In the genomic region with DNA sequence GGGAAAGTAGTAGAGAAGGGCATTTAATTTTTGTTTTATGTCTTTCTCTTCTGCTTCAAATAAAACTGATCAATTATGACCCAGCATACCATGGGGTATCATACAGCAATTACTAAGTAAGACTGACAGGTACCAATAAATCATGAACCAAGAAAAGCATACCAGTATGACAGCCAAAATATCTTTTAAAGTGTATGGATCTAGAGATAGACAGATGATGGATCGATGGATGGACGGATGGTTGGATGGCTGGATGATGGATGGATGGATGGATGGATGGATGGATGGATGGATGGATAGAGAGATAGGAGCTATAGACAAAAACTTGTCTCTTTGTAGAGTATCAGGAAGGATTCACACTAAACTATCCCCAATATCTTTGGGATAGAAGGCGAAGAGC, we compare ENCODE assay signal across 12 cellular contexts. TPM values are rescaled to one million over a fixed set of nuclear protein-coding genes. Genes with fewer than 3 reads are reported as not detected.
DNase-seq lines count a peak whose midpoint lies in the region; ATAC-seq and TF ChIP-seq lines count a peak whose summit lies in the region.
"Had no signal": no experiment of that assay in that cellular context is flagged by ENCODE, and none has a peak within 500 bp of the region (broad histone marks: within the 10 kb centered on the region; RNA-seq: fewer than 3 reads in every experiment).

No MANE protein-coding gene starts in this region.

- no peak for TF ChIP-seq CTCF in hepatocyte (IDR thresholded peaks at IDR 0.05; ENCODE audit: poor library complexity)
- TF ChIP-seq CTCF in WERI-Rb-1 (IDR thresholded peaks at IDR 0.05; ENCODE audit: low read depth, low read length): no peak

- H3K9me2 ChIP-seq in hepatocyte (replicated peaks; ENCODE audit: insufficient read depth): no peaks in the 10 kb centered on the region

- CTCF ChIA-PET in T-cell (lab: Charles Lee): interaction anchor here (0.6 to 3.8 kb wide), 3 partner anchors 36 to 918 kb away, joined by 3 to 18 read pairs (median 3); no protein-coding TSS in a partner anchor

- H3K4me3 Mint-ChIP-seq in activated T-cell treated with anti-CD3 and anti-CD28 coated beads, Interleukin-2, amount 50 U/mL, for 24 hours: peak overlapping the region; percentile 92
- H3K4me3 Mint-ChIP-seq in T-cell: peak overlapping the region; percentile 95 to 100 (median 99)
- peak overlapping the region; percentile 47 to 53 for H3K4me3 Mint-ChIP-seq in stimulated activated naive B cell treated with anti-CD40 and anti-IgM and Interleukin-4, amounts not matched to agents 10 μg/mL and 1 μg/mL and 100 μg/mL, for 72 hours

- H3K27ac ChIP-seq in hepatocyte (no peak overlapping the region), WERI-Rb-1 (no peak overlapping the region)

- no peaks in the 10 kb centered on the region for H4K20me1 ChIP-seq in hepatocyte (ENCODE audit: insufficient read depth, poor library complexity, severe bottlenecking)

- peaks cover 84% of the 10 kb centered on the region for H3K4me1 Mint-ChIP-seq in activated T-cell treated with anti-CD3 and anti-CD28 coated beads, Interleukin-2, amount 50 U/mL, for 24 hours (ENCODE audit: low read depth)
- peaks cover 83 to 90% (median 89%) of the 10 kb centered on the region in 3 donors for H3K4me1 Mint-ChIP-seq in T-cell
- peaks cover 19 to 20% of the 10 kb centered on the region in 2 donors for H3K4me1 Mint-ChIP-seq in stimulated activated naive B cell treated with anti-CD40 and anti-IgM and Interleukin-4, amounts not matched to agents 10 μg/mL and 1 μg/mL and 100 μg/mL, for 72 hours

- H3K4me3 ChIP-seq in hepatocyte: no peak overlapping the region
- no peak overlapping the region for H3K4me3 ChIP-seq in WERI-Rb-1 (ENCODE audit: low read depth, low read length)

- peaks cover 6% of the 10 kb centered on the region for H3K36me3 Mint-ChIP-seq in activated T-cell treated with anti-CD3 and anti-CD28 coated beads, Interleukin-2, amount 50 U/mL, for 24 hours (ENCODE audit: low read depth)
- H3K36me3 Mint-ChIP-seq in T-cell: peaks cover 18% of the 10 kb centered on the region
- H3K36me3 Mint-ChIP-seq in stimulated activated naive B cell treated with anti-CD40 and anti-IgM and Interleukin-4, amounts not matched to agents 10 μg/mL and 1 μg/mL and 100 μg/mL, for 72 hours: peaks cover 4 to 5% of the 10 kb centered on the region in 2 donors

- peaks cover 4% of the 10 kb centered on the region for H3K4me1 ChIP-seq in hepatocyte (ENCODE audit: insufficient read depth)
- H3K4me1 ChIP-seq: breast epithelium had no signal

- no peak for ATAC-seq in T-cell (replicated peaks in 1 of 4)
- no peak for ATAC-seq in stimulated activated naive B cell treated with anti-CD40 and anti-IgM and Interleukin-4, amounts not matched to agents 10 μg/mL and 1 μg/mL and 100 μg/mL, for 72 hours (replicated peaks)

- peak overlapping the region; percentile 75 for H3K4me2 ChIP-seq in hepatocyte

- no peaks in the 10 kb centered on the region for H3K27me3 Mint-ChIP-seq in activated T-cell treated with anti-CD3 and anti-CD28 coated beads, Interleukin-2, amount 50 U/mL, for 24 hours
- H3K27me3 Mint-ChIP-seq in T-cell: no peaks in the 10 kb centered on the region
- H3K27me3 Mint-ChIP-seq in stimulated activated naive B cell treated with anti-CD40 and anti-IgM and Interleukin-4, amounts not matched to agents 10 μg/mL and 1 μg/mL and 100 μg/mL, for 72 hours: no peaks in the 10 kb centered on the region

- H3K79me2 ChIP-seq in hepatocyte: peaks cover 3% of the 10 kb centered on the region

- H3K27ac Mint-ChIP-seq in activated T-cell treated with anti-CD3 and anti-CD28 coated beads, Interleukin-2, amount 50 U/mL, for 24 hours: peak overlapping the region; percentile 14
- peak overlapping the region; percentile 19 to 85 for H3K27ac Mint-ChIP-seq in T-cell
- peak overlapping the region; percentile 57 for H3K27ac Mint-ChIP-seq in stimulated activated naive B cell treated with anti-CD40 and anti-IgM and Interleukin-4, amounts not matched to agents 10 μg/mL and 1 μg/mL and 100 μg/mL, for 72 hours

- no peak for DNase-seq in activated T-cell treated with anti-CD3 and anti-CD28 coated beads, Interleukin-2, amount 50 U/mL, for 24 hours
- DNase-seq in activated T-cell treated with anti-CD3 and anti-CD28 coated beads for 4 hours: no peak
- DNase-seq in T-cell: no peak
- no peak for DNase-seq in hepatocyte (ENCODE audit: low spot score)
- DNase-seq in stimulated activated naive B cell treated with anti-CD40 and anti-IgM and Interleukin-4, amounts not matched to agents 10 μg/mL and 1 μg/mL and 100 μg/mL, for 72 hours: no peak
- DNase-seq in WERI-Rb-1: no peak
- no peak for DNase-seq in NCI-H82 treated with DMSO at 0.1 percent for 48 hours (lab: John Stamatoyannopoulos, UW; ENCODE audit: unreplicated experiment)
- DNase-seq in SIG-M5 treated with dmso at 0.1 percent for 504 hours (lab: John Stamatoyannopoulos, UW; ENCODE audit: unreplicated experiment): no peak
- DNase-seq: activated CD8-positive, alpha-beta memory T cell treated with anti-CD3 and anti-CD28 coated beads, Interleukin-2, amount 50 U/mL, for 4 hours; KG1; NCI-H2029 treated with DMSO at 0.1 percent for 48 hours had no signal

- H3K9me3 ChIP-seq in hepatocyte (ENCODE audit: low read depth) (no peaks in the 10 kb centered on the region), WERI-Rb-1 (ENCODE audit: severe bottlenecking) (peaks cover 4% of the 10 kb centered on the region)
- H3K9me3 ChIP-seq: breast epithelium had no signal

- POLR2A ChIA-PET in T-cell (lab: Charles Lee): no interaction called here

- H3K36me3 ChIP-seq in hepatocyte (replicated peaks; ENCODE audit: insufficient read depth, low read depth) (no peaks in the 10 kb centered on the region), WERI-Rb-1 (no peaks in the 10 kb centered on the region)
- H3K36me3 ChIP-seq: breast epithelium had no signal

- no peak overlapping the region for H2AFZ ChIP-seq in hepatocyte

- H3K27me3 ChIP-seq in hepatocyte: no peaks in the 10 kb centered on the region
- H3K27me3 ChIP-seq in WERI-Rb-1 (ENCODE audit: insufficient read depth, low read depth, severe bottlenecking): no peaks in the 10 kb centered on the region
- H3K27me3 ChIP-seq: breast epithelium had no signal

- 98% methylated on average over 3 of the region's 3 CpGs for WGBS in hepatocyte (ENCODE audit: low lambda C conversion rate, missing lambda C conversion rate)

- no peaks in the 10 kb centered on the region for H3K9me3 Mint-ChIP-seq in activated T-cell treated with anti-CD3 and anti-CD28 coated beads, Interleukin-2, amount 50 U/mL, for 24 hours
- H3K9me3 Mint-ChIP-seq in T-cell: no peaks in the 10 kb centered on the region
- H3K9me3 Mint-ChIP-seq in stimulated activated naive B cell treated with anti-CD40 and anti-IgM and Interleukin-4, amounts not matched to agents 10 μg/mL and 1 μg/mL and 100 μg/mL, for 72 hours: no peaks in the 10 kb centered on the region

RNA-seq across cellular contexts. Expression of a gene that starts 1.4 kb away (rescaled TPM):
- total RNA-seq in T-cell: 10 to 100 TPM; 38.5 to 56.4 (median 43.1) TPM
- 11.3 and 23.1 TPM in 2 replicates for total RNA-seq in hepatocyte
- polyA plus RNA-seq in hepatocyte: 4.8 and 6.8 TPM in 2 replicates

RNA-seq across cellular contexts. Expression of a gene that starts 18.0 kb away (rescaled TPM):
- total RNA-seq in T-cell (1 to 10 TPM in 1 of 5 donors, under 1 TPM in 4; 0.56 to 1.9 (median 0.93) TPM), hepatocyte (68.9 and 85.2 TPM in 2 replicates)
- 65.0 and 82.7 TPM in 2 replicates for polyA plus RNA-seq in hepatocyte

Comparison
In these comparisons a context has a peak if more than half of its experiments do, and no peak if none do; other contexts are left out.
1. RNA of a gene that starts 18.0 kb away (total RNA-seq): 68.9 to 85.2 TPM in hepatocyte; 0.56 to 1.9 TPM in T-cell; every median in the first group is over 10 times any median in the second.
2. Peak in every context shown above with its lines, with median percentiles within 50 percentile points of each other: H3K27ac Mint-ChIP-seq and H3K4me3 Mint-ChIP-seq.